ENCODE assay signal across 1 cellular context in genomic region chr22:28792491-28793383, GRCh38.
TF ChIP-seq lines count a peak whose summit lies in the region.

No MANE protein-coding gene starts in this region.

TF ChIP-seq in HepG2, 621 proteins besides CTCF, POLR2A, EP300 and RAD21 (continued from another document and continues in another):
- no peak for TF ChIP-seq KLF15 (CRISPR knock-in tag; IDR thresholded peaks at IDR 0.05; ENCODE audit: borderline replicate concordance)
- TF ChIP-seq TCF12 (IDR thresholded peaks at IDR 0.05) = no peak
- TF ChIP-seq TCF12 (CRISPR knock-in tag; IDR thresholded peaks at IDR 0.05) = no peak
- no peak for TF ChIP-seq HOXA9 (CRISPR knock-in tag; IDR thresholded peaks at IDR 0.05; ENCODE audit: borderline replicate concordance)
- no peak for TF ChIP-seq ZNF513 (CRISPR knock-in tag; conservative IDR thresholded peaks at IDR 0.05)
- TF ChIP-seq GPBP1L1 (CRISPR knock-in tag; IDR thresholded peaks at IDR 0.05) = no peak
- TF ChIP-seq STAT5B (CRISPR knock-in tag; IDR thresholded peaks at IDR 0.05) = no peak
- TF ChIP-seq RORA (CRISPR knock-in tag; IDR thresholded peaks at IDR 0.05) = no peak
- no peak for TF ChIP-seq ZBED4 (CRISPR knock-in tag; IDR thresholded peaks at IDR 0.05; ENCODE audit: borderline replicate concordance)
- peak; percentile 65; the same call in 1 of the 2 replicates for TF ChIP-seq MBD4 (IDR thresholded peaks at IDR 0.05; ENCODE audit: borderline replicate concordance, low read length)
- TF ChIP-seq KDM5B (CRISPR knock-in tag; IDR thresholded peaks at IDR 0.05; ENCODE audit: borderline replicate concordance) = no peak
- no peak for TF ChIP-seq ZKSCAN8 (CRISPR knock-in tag; IDR thresholded peaks at IDR 0.05; ENCODE audit: borderline replicate concordance)
- TF ChIP-seq SRSF9 (IDR thresholded peaks at IDR 0.05; ENCODE audit: borderline replicate concordance, insufficient read depth, low read depth, low read length, poor library complexity, severe bottlenecking) = no peak
- no peak for TF ChIP-seq ZSCAN22 (CRISPR knock-in tag; IDR thresholded peaks at IDR 0.05)
- TF ChIP-seq SMAD9 (CRISPR knock-in tag; IDR thresholded peaks at IDR 0.05) = no peak
- peak; percentile 98 for TF ChIP-seq AGO1 (IDR thresholded peaks at IDR 0.05; ENCODE audit: low read depth, low read length, poor library complexity, severe bottlenecking)
- no peak for TF ChIP-seq TBP (CRISPR knock-in tag; IDR thresholded peaks at IDR 0.05)
- TF ChIP-seq POLR2AphosphoS5 (IDR thresholded peaks at IDR 0.05; ENCODE audit: low read depth, low read length) = 0 out of 2 replicates have a peak, but pooled peaks have one; percentile 58
- no peak for TF ChIP-seq BRCA1 (CRISPR knock-in tag; IDR thresholded peaks at IDR 0.05)
- TF ChIP-seq PCBP2 (optimal IDR thresholded peaks at IDR 0.05; ENCODE audit: low read depth, low read length, poor library complexity, severe bottlenecking) = no peak
- TF ChIP-seq, protein P1, sequence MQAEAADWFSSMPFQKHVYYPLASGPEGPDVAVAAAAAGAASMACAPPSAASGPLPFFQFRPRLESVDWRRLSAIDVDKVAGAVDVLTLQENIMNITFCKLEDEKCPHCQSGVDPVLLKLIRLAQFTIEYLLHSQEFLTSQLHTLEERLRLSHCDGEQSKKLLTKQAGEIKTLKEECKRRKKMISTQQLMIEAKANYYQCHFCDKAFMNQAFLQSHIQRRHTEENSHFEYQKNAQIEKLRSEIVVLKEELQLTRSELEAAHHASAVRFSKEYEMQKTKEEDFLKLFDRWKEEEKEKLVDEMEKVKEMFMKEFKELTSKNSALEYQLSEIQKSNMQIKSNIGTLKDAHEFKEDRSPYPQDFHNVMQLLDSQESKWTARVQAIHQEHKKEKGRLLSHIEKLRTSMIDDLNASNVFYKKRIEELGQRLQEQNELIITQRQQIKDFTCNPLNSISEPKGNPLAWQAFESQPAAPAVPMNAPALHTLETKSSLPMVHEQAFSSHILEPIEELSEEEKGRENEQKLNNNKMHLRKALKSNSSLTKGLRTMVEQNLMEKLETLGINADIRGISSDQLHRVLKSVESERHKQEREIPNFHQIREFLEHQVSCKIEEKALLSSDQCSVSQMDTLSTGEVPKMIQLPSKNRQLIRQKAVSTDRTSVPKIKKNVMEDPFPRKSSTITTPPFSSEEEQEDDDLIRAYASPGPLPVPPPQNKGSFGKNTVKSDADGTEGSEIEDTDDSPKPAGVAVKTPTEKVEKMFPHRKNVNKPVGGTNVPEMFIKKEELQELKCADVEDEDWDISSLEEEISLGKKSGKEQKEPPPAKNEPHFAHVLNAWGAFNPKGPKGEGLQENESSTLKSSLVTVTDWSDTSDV (CRISPR knock-in tag; IDR thresholded peaks at IDR 0.05) = peak; percentile 65; the same call in 1 of the 2 replicates
- TF ChIP-seq RXRB (CRISPR knock-in tag; IDR thresholded peaks at IDR 0.05; ENCODE audit: borderline replicate concordance) = peak; percentile 51; the same call in 1 of the 2 replicates
- no peak for TF ChIP-seq PCBP1 (IDR thresholded peaks at IDR 0.05; ENCODE audit: borderline replicate concordance, low read depth, low read length)
- TF ChIP-seq ZNF160 (CRISPR knock-in tag; IDR thresholded peaks at IDR 0.05) = no peak
- no peak for TF ChIP-seq U2AF1 (optimal IDR thresholded peaks at IDR 0.05; ENCODE audit: low read depth, low read length)
- TF ChIP-seq TAF1 (CRISPR knock-in tag; IDR thresholded peaks at IDR 0.05) = no peak; the same call in 1 of the 2 replicates
- TF ChIP-seq ETV5 (CRISPR knock-in tag; IDR thresholded peaks at IDR 0.05; ENCODE audit: borderline replicate concordance) = no peak
- TF ChIP-seq MED8 (CRISPR knock-in tag; IDR thresholded peaks at IDR 0.05; ENCODE audit: insufficient replicate concordance) = no peak
- TF ChIP-seq ZNF329 (CRISPR knock-in tag; IDR thresholded peaks at IDR 0.05; ENCODE audit: low read depth) = peak; percentile 21; the same call in 1 of the 2 replicates
- no peak for TF ChIP-seq CAMTA2 (CRISPR knock-in tag; IDR thresholded peaks at IDR 0.05; ENCODE audit: borderline replicate concordance)
- no peak for TF ChIP-seq ATF3 (CRISPR knock-in tag; IDR thresholded peaks at IDR 0.05)
- no peak for TF ChIP-seq FOXK1 (CRISPR knock-in tag; IDR thresholded peaks at IDR 0.05; ENCODE audit: borderline replicate concordance, low read depth)
- TF ChIP-seq GPN1 (CRISPR knock-in tag; IDR thresholded peaks at IDR 0.05; ENCODE audit: borderline replicate concordance) = no peak
- no peak for TF ChIP-seq MEIS1 (CRISPR knock-in tag; IDR thresholded peaks at IDR 0.05; ENCODE audit: borderline replicate concordance)
- TF ChIP-seq, protein P2, sequence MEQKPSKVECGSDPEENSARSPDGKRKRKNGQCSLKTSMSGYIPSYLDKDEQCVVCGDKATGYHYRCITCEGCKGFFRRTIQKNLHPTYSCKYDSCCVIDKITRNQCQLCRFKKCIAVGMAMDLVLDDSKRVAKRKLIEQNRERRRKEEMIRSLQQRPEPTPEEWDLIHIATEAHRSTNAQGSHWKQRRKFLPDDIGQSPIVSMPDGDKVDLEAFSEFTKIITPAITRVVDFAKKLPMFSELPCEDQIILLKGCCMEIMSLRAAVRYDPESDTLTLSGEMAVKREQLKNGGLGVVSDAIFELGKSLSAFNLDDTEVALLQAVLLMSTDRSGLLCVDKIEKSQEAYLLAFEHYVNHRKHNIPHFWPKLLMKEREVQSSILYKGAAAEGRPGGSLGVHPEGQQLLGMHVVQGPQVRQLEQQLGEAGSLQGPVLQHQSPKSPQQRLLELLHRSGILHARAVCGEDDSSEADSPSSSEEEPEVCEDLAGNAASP (CRISPR knock-in tag; IDR thresholded peaks at IDR 0.05; ENCODE audit: borderline replicate concordance) = peak; percentile 70; the same call in 1 of the 2 replicates
- TF ChIP-seq FOSL2 (CRISPR knock-in tag; IDR thresholded peaks at IDR 0.05) = no peak; the same call in 1 of the 2 replicates
- TF ChIP-seq ZBTB8A (CRISPR knock-in tag; IDR thresholded peaks at IDR 0.05; ENCODE audit: borderline replicate concordance, low read depth) = no peak
- no peak for TF ChIP-seq CCAR2 (optimal IDR thresholded peaks at IDR 0.05; ENCODE audit: low read depth, low read length)
- no peak for TF ChIP-seq ZNF672 (CRISPR knock-in tag; IDR thresholded peaks at IDR 0.05)
- TF ChIP-seq, protein P3, sequence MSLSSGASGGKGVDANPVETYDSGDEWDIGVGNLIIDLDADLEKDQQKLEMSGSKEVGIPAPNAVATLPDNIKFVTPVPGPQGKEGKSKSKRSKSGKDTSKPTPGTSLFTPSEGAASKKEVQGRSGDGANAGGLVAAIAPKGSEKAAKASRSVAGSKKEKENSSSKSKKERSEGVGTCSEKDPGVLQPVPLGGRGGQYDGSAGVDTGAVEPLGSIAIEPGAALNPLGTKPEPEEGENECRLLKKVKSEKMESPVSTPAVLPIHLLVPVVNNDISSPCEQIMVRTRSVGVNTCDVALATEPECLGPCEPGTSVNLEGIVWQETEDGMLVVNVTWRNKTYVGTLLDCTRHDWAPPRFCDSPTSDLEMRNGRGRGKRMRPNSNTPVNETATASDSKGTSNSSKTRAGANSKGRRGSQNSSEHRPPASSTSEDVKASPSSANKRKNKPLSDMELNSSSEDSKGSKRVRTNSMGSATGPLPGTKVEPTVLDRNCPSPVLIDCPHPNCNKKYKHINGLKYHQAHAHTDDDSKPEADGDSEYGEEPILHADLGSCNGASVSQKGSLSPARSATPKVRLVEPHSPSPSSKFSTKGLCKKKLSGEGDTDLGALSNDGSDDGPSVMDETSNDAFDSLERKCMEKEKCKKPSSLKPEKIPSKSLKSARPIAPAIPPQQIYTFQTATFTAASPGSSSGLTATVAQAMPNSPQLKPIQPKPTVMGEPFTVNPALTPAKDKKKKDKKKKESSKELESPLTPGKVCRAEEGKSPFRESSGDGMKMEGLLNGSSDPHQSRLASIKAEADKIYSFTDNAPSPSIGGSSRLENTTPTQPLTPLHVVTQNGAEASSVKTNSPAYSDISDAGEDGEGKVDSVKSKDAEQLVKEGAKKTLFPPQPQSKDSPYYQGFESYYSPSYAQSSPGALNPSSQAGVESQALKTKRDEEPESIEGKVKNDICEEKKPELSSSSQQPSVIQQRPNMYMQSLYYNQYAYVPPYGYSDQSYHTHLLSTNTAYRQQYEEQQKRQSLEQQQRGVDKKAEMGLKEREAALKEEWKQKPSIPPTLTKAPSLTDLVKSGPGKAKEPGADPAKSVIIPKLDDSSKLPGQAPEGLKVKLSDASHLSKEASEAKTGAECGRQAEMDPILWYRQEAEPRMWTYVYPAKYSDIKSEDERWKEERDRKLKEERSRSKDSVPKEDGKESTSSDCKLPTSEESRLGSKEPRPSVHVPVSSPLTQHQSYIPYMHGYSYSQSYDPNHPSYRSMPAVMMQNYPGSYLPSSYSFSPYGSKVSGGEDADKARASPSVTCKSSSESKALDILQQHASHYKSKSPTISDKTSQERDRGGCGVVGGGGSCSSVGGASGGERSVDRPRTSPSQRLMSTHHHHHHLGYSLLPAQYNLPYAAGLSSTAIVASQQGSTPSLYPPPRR (CRISPR knock-in tag; IDR thresholded peaks at IDR 0.05; ENCODE audit: borderline replicate concordance) = no peak
- TF ChIP-seq ZNF546 (CRISPR knock-in tag; conservative IDR thresholded peaks at IDR 0.05) = no peak; the same call in 1 of the 2 replicates
- TF ChIP-seq ZNF503 (CRISPR knock-in tag; IDR thresholded peaks at IDR 0.05) = no peak
- TF ChIP-seq NRL (CRISPR knock-in tag; IDR thresholded peaks at IDR 0.05; ENCODE audit: borderline replicate concordance) = peak; percentile 72; the same call in 1 of the 2 replicates
- no peak for TF ChIP-seq ZNF629 (CRISPR knock-in tag; conservative IDR thresholded peaks at IDR 0.05)
- no peak for TF ChIP-seq MXD1 (CRISPR knock-in tag; IDR thresholded peaks at IDR 0.05)
- no peak for TF ChIP-seq MAX (IDR thresholded peaks at IDR 0.05)
- peak; percentile 99 for TF ChIP-seq SSRP1 (CRISPR knock-in tag; IDR thresholded peaks at IDR 0.05)
